Comparison of ENCODE assay signal across 20 cellular contexts in genomic region chr1:242525769-242526168, GRCh38. TPM values are rescaled to one million over a fixed set of nuclear protein-coding genes. Genes with fewer than 3 reads are reported as not detected.
DNase-seq lines count a peak whose midpoint lies in the region; ATAC-seq and TF ChIP-seq lines count a peak whose summit lies in the region.
"Had no signal": no experiment of that assay in that cellular context is flagged by ENCODE, and none has a peak within 500 bp of the region (broad histone marks: within the 10 kb centered on the region; RNA-seq: fewer than 3 reads in every experiment).

No MANE protein-coding gene starts in this region.

- H3K27me3 ChIP-seq in IMR-90 (ENCODE audit: control insufficient read depth, insufficient read depth, low read length): peaks cover 24% of the 10 kb centered on the region
- peaks cover 40% of the 10 kb centered on the region for H3K27me3 ChIP-seq in endodermal cell (ENCODE audit: control insufficient read depth, insufficient read depth, low read length, poor library complexity, severe bottlenecking)
- peaks cover 30% of the 10 kb centered on the region for H3K27me3 ChIP-seq in neuron (ENCODE audit: insufficient read depth, low read length)
- H3K27me3 ChIP-seq in CD4-positive, alpha-beta T cell (ENCODE audit: control insufficient read depth, insufficient read depth, low read length): peaks cover 59% of the 10 kb centered on the region

- H2AK5ac ChIP-seq in IMR-90 (ENCODE audit: low read depth, low read length): no peak overlapping the region

- no peak overlapping the region for H3K56ac ChIP-seq in IMR-90 (ENCODE audit: extremely low read depth, insufficient read depth, low read length)

- dilution Hi-C loops in IMR-90 (cut with HindIII; ENCODE audit: low sequenced_read_pairs, unreplicated experiment): no loop called here

- no CpG with 5 or more reads among the region's 2 CpGs for WGBS in IMR-90 (ENCODE audit: extremely low coverage in 2 of 2, insufficient read length in 1 of 2), 2 experiments
- WGBS in endodermal cell (ENCODE audit: insufficient coverage in 1 of 2, insufficient read length in 1 of 2), 2 experiments: 90 to 100% methylated on average over 2 of the region's 2 CpGs

- no peak overlapping the region for H4K5ac ChIP-seq in IMR-90 (ENCODE audit: low read depth, low read length)

- H3K9me3 ChIP-seq in IMR-90 (ENCODE audit: control insufficient read depth, insufficient read depth, low read length) (no peaks in the 10 kb centered on the region; the same call in 1 of the 2 replicates), endodermal cell (ENCODE audit: control insufficient read depth, low read length) (no peaks in the 10 kb centered on the region), neuron (ENCODE audit: low read length) (no peaks in the 10 kb centered on the region)
- no peaks in the 10 kb centered on the region for H3K9me3 ChIP-seq in CD4-positive, alpha-beta T cell (ENCODE audit: control insufficient read depth, low read length)
- H3K9me3 ChIP-seq: upper lobe of left lung had no signal

- peak overlapping the region; percentile 38 for H3K4me3 Mint-ChIP-seq in T-helper 2 cell treated with Interferon-gamma antibody and Interleukin-4, amounts not matched to agents 5 μg/mL and 100 μg/mL, for 36 hours
- H3K4me3 Mint-ChIP-seq in endodermal cell: peak overlapping the region; percentile 69
- no peak overlapping the region for H3K4me3 Mint-ChIP-seq in CD4-positive, alpha-beta T cell

- intact Hi-C loops in IMR-90 (cut with micrococcal nuclease): no loop called here
- intact Hi-C loops in CD4-positive, alpha-beta T cell (cut with DNase I, micrococcal nuclease): no loop called here

- H3K9ac ChIP-seq in IMR-90 (ENCODE audit: low read depth, low read length): no peak overlapping the region
- no peak overlapping the region for H3K9ac ChIP-seq in endodermal cell (ENCODE audit: extremely low read depth, low read length, poor library complexity, severe bottlenecking)

- H2BK120ac ChIP-seq in IMR-90 (ENCODE audit: low read depth, low read length): no peak overlapping the region

- H3K4me2 ChIP-seq in IMR-90 (ENCODE audit: low read depth, low read length): no peak overlapping the region

- H3K14ac ChIP-seq in IMR-90 (replicated peaks; ENCODE audit: low read depth, low read length): no peak overlapping the region

- no peak overlapping the region for H3K18ac ChIP-seq in IMR-90 (ENCODE audit: low read depth, low read length)

- no peaks in the 10 kb centered on the region for H3K36me3 Mint-ChIP-seq in T-helper 2 cell treated with Interferon-gamma antibody and Interleukin-4, amounts not matched to agents 5 μg/mL and 100 μg/mL, for 36 hours (ENCODE audit: low read depth)
- no peaks in the 10 kb centered on the region for H3K36me3 Mint-ChIP-seq in endodermal cell (ENCODE audit: low read depth)
- no peaks in the 10 kb centered on the region for H3K36me3 Mint-ChIP-seq in CD4-positive, alpha-beta T cell (ENCODE audit: low read depth)
- H3K36me3 Mint-ChIP-seq: activated naive CD8-positive, alpha-beta T cell treated with anti-CD3 and anti-CD28 coated beads, Interleukin-2, amount 10 ng/mL, durations not matched to agents 7 days and 5 days had no signal

- peaks cover 2% of the 10 kb centered on the region for H3K4me1 Mint-ChIP-seq in T-helper 2 cell treated with Interferon-gamma antibody and Interleukin-4, amounts not matched to agents 5 μg/mL and 100 μg/mL, for 36 hours (ENCODE audit: low read depth)
- peaks cover 8% of the 10 kb centered on the region for H3K4me1 Mint-ChIP-seq in endodermal cell
- H3K4me1 Mint-ChIP-seq in CD4-positive, alpha-beta T cell (ENCODE audit: low read depth): peaks cover 9% of the 10 kb centered on the region

- H4K91ac ChIP-seq in IMR-90 (ENCODE audit: insufficient read depth, low read depth, low read length): no peak overlapping the region

- peaks cover 43% of the 10 kb centered on the region for H3K27me3 Mint-ChIP-seq in T-helper 2 cell treated with Interferon-gamma antibody and Interleukin-4, amounts not matched to agents 5 μg/mL and 100 μg/mL, for 36 hours (ENCODE audit: low read depth)
- peaks cover 77% of the 10 kb centered on the region for H3K27me3 Mint-ChIP-seq in endodermal cell (ENCODE audit: insufficient read depth)
- H3K27me3 Mint-ChIP-seq in CD4-positive, alpha-beta T cell: peaks cover 58% of the 10 kb centered on the region

- H2AK9ac ChIP-seq in IMR-90 (replicated peaks; ENCODE audit: low read depth, low read length, poor library complexity): no peak overlapping the region

- no TSS peak for BruUV-seq in IMR-90 (replicated peaks; lab: Mats Ljungman, UMichigan)

- POLR2A ChIA-PET in IMR-90 (lab: Charles Lee; ENCODE audit: unreplicated experiment): no interaction called here
- POLR2A ChIA-PET in CD4-positive, alpha-beta T cell (lab: Charles Lee): no interaction called here

- H2BK15ac ChIP-seq in IMR-90 (ENCODE audit: low read depth, low read length): no peak overlapping the region

- no peak overlapping the region for H2BK20ac ChIP-seq in IMR-90 (ENCODE audit: low read depth, low read length)

- H4K20me1 ChIP-seq in IMR-90 (ENCODE audit: insufficient read depth, low read length): no peaks in the 10 kb centered on the region

- no peaks in the 10 kb centered on the region for H3K79me1 ChIP-seq in IMR-90 (ENCODE audit: low read depth in 1 of 2, low read length in 2 of 2)

- CTCF ChIA-PET in IMR-90 (lab: Yijun Ruan, JAX): no interaction called here
- CTCF ChIA-PET in CD4-positive, alpha-beta T cell (lab: Charles Lee): no interaction called here

- in situ Hi-C loops in IMR-90 (cut with MboI; ENCODE audit: low sequenced_read_pairs): no loop called here

- TF ChIP-seq POLR2A in IMR-90 (IDR thresholded peaks at IDR 0.05; ENCODE audit: low read depth, low read length): no peak

- H2AFZ ChIP-seq in IMR-90 (replicated peaks; ENCODE audit: low read length, poor library complexity) (no peak overlapping the region), neuron (ENCODE audit: low read depth, low read length) (no peak overlapping the region)

- H3K27ac Mint-ChIP-seq in T-helper 2 cell treated with Interferon-gamma antibody and Interleukin-4, amounts not matched to agents 5 μg/mL and 100 μg/mL, for 36 hours: no peak overlapping the region
- H3K27ac Mint-ChIP-seq in endodermal cell: no peak overlapping the region
- H3K27ac Mint-ChIP-seq in CD4-positive, alpha-beta T cell: no peak overlapping the region
- H3K27ac Mint-ChIP-seq: activated naive CD8-positive, alpha-beta T cell treated with anti-CD3 and anti-CD28 coated beads, Interleukin-2, amount 10 ng/mL, durations not matched to agents 7 days and 5 days had no signal

- no peaks in the 10 kb centered on the region for H3K9me1 ChIP-seq in IMR-90 (ENCODE audit: insufficient read depth, low read length)

- no peak for TF ChIP-seq CTCF in IMR-90 (conservative IDR thresholded peaks at IDR 0.05; ENCODE audit: low read depth, low read length)
- no peak for TF ChIP-seq CTCF in endodermal cell (conservative IDR thresholded peaks at IDR 0.05)
- TF ChIP-seq CTCF in CD4-positive, alpha-beta T cell (IDR thresholded peaks at IDR 0.05): no peak

- H3K4me1 ChIP-seq in IMR-90 (ENCODE audit: control insufficient read depth, insufficient read depth, low read length): no peaks in the 10 kb centered on the region
- H3K4me1 ChIP-seq in endodermal cell (ENCODE audit: control insufficient read depth, insufficient read depth, low read length): peaks cover 5% of the 10 kb centered on the region
- peaks cover 11% of the 10 kb centered on the region for H3K4me1 ChIP-seq in neuron (ENCODE audit: insufficient read depth, low read length)

- H4K8ac ChIP-seq in IMR-90 (ENCODE audit: low read depth in 2 of 2, low read length in 2 of 2): no peak overlapping the region

- TF ChIP-seq RAD21 in IMR-90 (IDR thresholded peaks at IDR 0.05; ENCODE audit: low read length): no peak

- H3K27ac ChIP-seq in IMR-90 (ENCODE audit: insufficient read depth, low read length) (no peak overlapping the region), endodermal cell (ENCODE audit: low read depth, low read length) (no peak overlapping the region)
- H3K27ac ChIP-seq in CD4-positive, alpha-beta T cell (ENCODE audit: low read depth, low read length): no peak overlapping the region
- H3K27ac ChIP-seq: upper lobe of left lung had no signal

- H3K9me3 Mint-ChIP-seq in T-helper 2 cell treated with Interferon-gamma antibody and Interleukin-4, amounts not matched to agents 5 μg/mL and 100 μg/mL, for 36 hours: no peaks in the 10 kb centered on the region
- H3K9me3 Mint-ChIP-seq in endodermal cell: no peaks in the 10 kb centered on the region
- H3K9me3 Mint-ChIP-seq in CD4-positive, alpha-beta T cell: no peaks in the 10 kb centered on the region
- H3K9me3 Mint-ChIP-seq: activated naive CD8-positive, alpha-beta T cell treated with anti-CD3 and anti-CD28 coated beads, Interleukin-2, amount 10 ng/mL, durations not matched to agents 7 days and 5 days had no signal

- H3K4me3 ChIP-seq in IMR-90 (ENCODE audit: insufficient read depth, low read depth, low read length) (no peak overlapping the region), endodermal cell (ENCODE audit: low read length) (peak overlapping the region; percentile 83), neuron (ENCODE audit: low read length) (peak overlapping the region; percentile 57)
- H3K4me3 ChIP-seq: lung had no signal

- no peak overlapping the region for H3K4ac ChIP-seq in IMR-90 (ENCODE audit: low read depth, low read length)

- H3K23ac ChIP-seq in IMR-90 (ENCODE audit: low read depth, low read length): no peak overlapping the region

- DNase-seq in T-helper 2 cell treated with Interferon-gamma antibody and Interleukin-4, amounts not matched to agents 5 μg/mL and 100 μg/mL, for 36 hours (ENCODE audit: low spot score): no peak
- DNase-seq in T-helper 2 cell (no peak), IMR-90 (no peak), endodermal cell (no peak), COLO829 (ENCODE audit: low spot score) (no peak), DMS114 treated with DMSO at 0.1 percent for 48 hours (lab: John Stamatoyannopoulos, UW; ENCODE audit: unreplicated experiment) (no peak)
- DNase-seq in CD4-positive, alpha-beta T cell: no peak
- DNase-seq: activated CD4-positive, CD25-positive, alpha-beta regulatory T cell treated with anti-CD3 and anti-CD28 coated beads, Interleukin-2, amount 50 U/mL, for 72 hours; activated naive CD8-positive, alpha-beta T cell treated with anti-CD3 and anti-CD28 coated beads, Interleukin-2, amount 10 ng/mL, durations not matched to agents 7 days and 5 days; central memory CD4-positive, alpha-beta T cell; GF-D8; HCEC 1CT; KG1; NCI-H1436; RPMI8226 had no signal

- no peak overlapping the region for H2BK5ac ChIP-seq in IMR-90 (ENCODE audit: low read depth, low read length, poor library complexity, severe bottlenecking)

- no peak for ATAC-seq in IMR-90 (ENCODE audit: low read depth)
- no peak for ATAC-seq in CD4-positive, alpha-beta T cell (ENCODE audit: poor library complexity)

- H3K36me3 ChIP-seq in IMR-90 (ENCODE audit: control insufficient read depth, insufficient read depth, low read length) (no peaks in the 10 kb centered on the region), endodermal cell (ENCODE audit: control insufficient read depth, insufficient read depth, low read length) (no peaks in the 10 kb centered on the region), neuron (ENCODE audit: insufficient read depth, low read length) (no peaks in the 10 kb centered on the region)
- H3K36me3 ChIP-seq: upper lobe of left lung had no signal

RNA-seq across cellular contexts. Expression of gene PLD5, which starts 1.3 kb away (rescaled TPM):
- total RNA-seq in IMR-90 (2012; rRNA removed) (not detected in 2 replicates), endodermal cell (1 to 10 TPM in 1 of 2 donors, under 1 TPM in 1; 0.66 to 2.7 TPM)
- polyA plus RNA-seq in IMR-90 (2012; rRNA removed): not detected in 2 replicates
- not detected in 2 replicates for polyA plus RNA-seq in IMR-90 (2012; cell fraction: cytosol; rRNA removed)
- polyA plus RNA-seq in IMR-90 (2012; cell fraction: nucleus; rRNA removed; ENCODE audit: low replicate concordance): not detected in 2 replicates
- polyA plus RNA-seq in endodermal cell (2013, experiment 1 of 2): 1.3 TPM
- polyA plus RNA-seq in endodermal cell (2013, experiment 2 of 2): 1.7 TPM
- not detected for total RNA-seq in CD4-positive, alpha-beta T cell
- total RNA-seq: A172; activated naive CD8-positive, alpha-beta T cell treated with anti-CD3 and anti-CD28 coated beads, Interleukin-2, amount 10 ng/mL, durations not matched to agents 7 days and 5 days; T-helper 1 cell treated with Interleukin-12 subunit alpha and Interleukin-12 subunit beta and Interleukin-4 antibody, amounts not matched to agents 30 ng/mL and 1 ng/mL, for 36 hours had no signal
